18 cellular contexts compared by ENCODE assay signal in the genomic region with DNA sequence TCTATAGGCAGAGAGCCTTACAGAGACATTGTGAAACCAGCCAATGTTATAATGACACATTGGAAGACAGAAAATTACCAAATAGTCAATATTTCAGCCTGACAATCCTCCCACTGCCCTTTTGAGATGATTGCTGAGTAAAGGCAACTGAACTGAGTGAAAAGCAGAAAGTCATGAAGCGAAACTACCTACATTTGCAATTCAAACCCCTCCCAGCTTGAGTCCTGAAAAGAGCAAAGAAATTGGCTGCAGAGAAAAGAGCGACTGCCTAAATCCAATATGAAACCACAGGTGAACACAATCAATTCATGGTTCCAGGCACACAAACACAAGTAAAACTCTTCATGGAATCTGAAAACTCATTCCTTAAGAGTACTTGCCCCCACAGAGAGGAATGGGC.
DNase-seq lines count a peak whose midpoint lies in the region; TF ChIP-seq lines count a peak whose summit lies in the region.
"Had no signal": no experiment of that assay in that cellular context is flagged by ENCODE, and none has a peak within 500 bp of the region (broad histone marks: within the 10 kb centered on the region; RNA-seq: fewer than 3 reads in every experiment).

No MANE protein-coding gene starts in this region.

- peaks cover 0 to 11% (median 4%) of the 10 kb centered on the region in 6 donors for H3K9me3 Mint-ChIP-seq in immature natural killer cell
- H3K9me3 Mint-ChIP-seq: CD4-positive, alpha-beta T cell; T-helper 1 cell treated with Interleukin-12 subunit alpha and Interleukin-12 subunit beta and Interleukin-4 antibody, amounts not matched to agents 30 μg/mL and 1 μg/mL, for 36 hours had no signal

- TF ChIP-seq CTCF in OCI-LY3 (IDR thresholded peaks at IDR 0.05; ENCODE audit: low read depth, low read length) = no peak

- H3K9ac ChIP-seq in HUES6 (ENCODE audit: low read length) (no peak overlapping the region), OCI-LY3 (ENCODE audit: low read length) (no peak overlapping the region), iPS-20b (ENCODE audit: low read depth, low read length) (no peak overlapping the region)

- in situ Hi-C loops in ACHN (cut with HindIII; ENCODE audit: low pct_ligation_motif_present, low pct_unique_long_range_greater_than_20kb, low sequenced_read_pairs) = no loop called here

- no peak overlapping the region for H3K4me3 Mint-ChIP-seq in immature natural killer cell
- H3K4me3 Mint-ChIP-seq: CD4-positive, alpha-beta T cell; HFFc6; T-helper 1 cell treated with Interleukin-12 subunit alpha and Interleukin-12 subunit beta and Interleukin-4 antibody, amounts not matched to agents 30 μg/mL and 1 μg/mL, for 36 hours had no signal

- no peaks in the 10 kb centered on the region for H3K4me1 Mint-ChIP-seq in immature natural killer cell

- peak; percentile 22 for DNase-seq in ELF-1 (ENCODE audit: low read depth, low spot score)
- DNase-seq in ACHN = no peak
- no peak for DNase-seq in HuH-7 (ENCODE audit: low spot score)
- no peak for DNase-seq in immature natural killer cell
- DNase-seq: Caco-2; CD4-positive, alpha-beta T cell; GF-D8; HFFc6; NCI-H1417 treated with DMSO at 0.1 percent for 48 hours; NCI-H1930; NCI-H226; NCI-H526; PC-9 had no signal

- H3K4me1 ChIP-seq in HUES6 (ENCODE audit: control insufficient read depth, insufficient read depth, low read length) = peaks cover 16% of the 10 kb centered on the region
- peaks cover 5% of the 10 kb centered on the region; the same call in 1 of the 2 replicates for H3K4me1 ChIP-seq in OCI-LY3 (ENCODE audit: low read length)
- peaks cover 12% of the 10 kb centered on the region; the same call in 1 of the 2 replicates for H3K4me1 ChIP-seq in iPS-20b (ENCODE audit: insufficient read depth, low read length)
- H3K4me1 ChIP-seq: Caco-2, SJSA1 had no signal

- no peaks in the 10 kb centered on the region for H3K9me3 ChIP-seq in HUES6 (ENCODE audit: control insufficient read depth, insufficient read depth, low read depth, low read length)
- peaks cover 3% of the 10 kb centered on the region; the same call in 1 of the 2 replicates for H3K9me3 ChIP-seq in OCI-LY3 (ENCODE audit: insufficient read depth, low read length)
- no peaks in the 10 kb centered on the region for H3K9me3 ChIP-seq in iPS-20b (ENCODE audit: insufficient read depth, low read depth, low read length)
- H3K9me3 ChIP-seq: Caco-2 had no signal

- H3K27me3 ChIP-seq in HUES6 (ENCODE audit: control insufficient read depth, insufficient read depth, low read length) (no peaks in the 10 kb centered on the region), OCI-LY3 (ENCODE audit: low read depth, low read length) (no peaks in the 10 kb centered on the region), iPS-20b (ENCODE audit: insufficient read depth, low read length) (no peaks in the 10 kb centered on the region)
- H3K27me3 ChIP-seq: SJSA1 had no signal

- no peaks in the 10 kb centered on the region for H4K20me1 ChIP-seq in OCI-LY3 (ENCODE audit: insufficient read depth, low read length)

- H3K36me3 ChIP-seq in HUES6 (ENCODE audit: control insufficient read depth, insufficient read depth, low read length) (no peaks in the 10 kb centered on the region), OCI-LY3 (replicated peaks; ENCODE audit: low read depth, low read length) (no peaks in the 10 kb centered on the region), iPS-20b (ENCODE audit: insufficient read depth, low read depth, low read length) (no peaks in the 10 kb centered on the region)
- H3K36me3 ChIP-seq: SJSA1 had no signal

- peak overlapping the region; percentile 6; the same call in 1 of the 2 replicates for H3K4me3 ChIP-seq in HUES6 (ENCODE audit: low read depth, low read length)
- H3K4me3 ChIP-seq in OCI-LY3 (ENCODE audit: low read length) = no peak overlapping the region
- peak overlapping the region; percentile 25; the same call in 1 of the 2 replicates for H3K4me3 ChIP-seq in iPS-20b (ENCODE audit: low read length)
- H3K4me3 ChIP-seq: PC-9, SJSA1 had no signal

- peaks cover 0 to 1% (median 0%) of the 10 kb centered on the region in 3 donors for H3K27me3 Mint-ChIP-seq in immature natural killer cell (ENCODE audit: low read depth in 3 of 3)
- H3K27me3 Mint-ChIP-seq: CD4-positive, alpha-beta T cell had no signal

- no peaks in the 10 kb centered on the region for H3K36me3 Mint-ChIP-seq in immature natural killer cell

- peak overlapping the region; percentile 5; the same call in 1 of the 2 replicates for H3K4me2 ChIP-seq in OCI-LY3 (ENCODE audit: low read length)
- H3K4me2 ChIP-seq: PC-9 had no signal

- H2AFZ ChIP-seq in OCI-LY3 (ENCODE audit: low read depth, low read length) = no peak overlapping the region
- H2AFZ ChIP-seq: PC-9 had no signal

- H3K27ac Mint-ChIP-seq in immature natural killer cell = no peak overlapping the region
- H3K27ac Mint-ChIP-seq: CD4-positive, alpha-beta T cell; HFFc6; T-helper 1 cell treated with Interleukin-12 subunit alpha and Interleukin-12 subunit beta and Interleukin-4 antibody, amounts not matched to agents 30 μg/mL and 1 μg/mL, for 36 hours had no signal

- no peak overlapping the region for H3K27ac ChIP-seq in HUES6 (ENCODE audit: low read depth, low read length)
- no peak overlapping the region for H3K27ac ChIP-seq in OCI-LY3 (ENCODE audit: low read length)
- no peak overlapping the region for H3K27ac ChIP-seq in iPS-20b (ENCODE audit: low read length)
- H3K27ac ChIP-seq: PC-9, SJSA1 had no signal

- no peaks in the 10 kb centered on the region for H3K79me2 ChIP-seq in OCI-LY3 (ENCODE audit: low read length)
